ENCODE assay signal across 1 cellular context in genomic region chr2:73339171-73339678, GRCh38.
TF ChIP-seq lines count a peak whose summit lies in the region.

No MANE protein-coding gene starts in this region.

TF ChIP-seq in HEK293, 187 proteins besides CTCF, POLR2A, EP300 and RAD21 (continued from another document):
- TF ChIP-seq PRDM10 (tag by site-specific recombination; IDR thresholded peaks at IDR 0.05) (no peak), INSM2 (tag by site-specific recombination; IDR thresholded peaks at IDR 0.05) (no peak), ZNF335 (tag by site-specific recombination; conservative IDR thresholded peaks at IDR 0.05) (0 out of 2 replicates have a peak, but pooled peaks have one; percentile 26), ZSCAN30 (tag by site-specific recombination; IDR thresholded peaks at IDR 0.05) (no peak)
